In the genomic region with DNA sequence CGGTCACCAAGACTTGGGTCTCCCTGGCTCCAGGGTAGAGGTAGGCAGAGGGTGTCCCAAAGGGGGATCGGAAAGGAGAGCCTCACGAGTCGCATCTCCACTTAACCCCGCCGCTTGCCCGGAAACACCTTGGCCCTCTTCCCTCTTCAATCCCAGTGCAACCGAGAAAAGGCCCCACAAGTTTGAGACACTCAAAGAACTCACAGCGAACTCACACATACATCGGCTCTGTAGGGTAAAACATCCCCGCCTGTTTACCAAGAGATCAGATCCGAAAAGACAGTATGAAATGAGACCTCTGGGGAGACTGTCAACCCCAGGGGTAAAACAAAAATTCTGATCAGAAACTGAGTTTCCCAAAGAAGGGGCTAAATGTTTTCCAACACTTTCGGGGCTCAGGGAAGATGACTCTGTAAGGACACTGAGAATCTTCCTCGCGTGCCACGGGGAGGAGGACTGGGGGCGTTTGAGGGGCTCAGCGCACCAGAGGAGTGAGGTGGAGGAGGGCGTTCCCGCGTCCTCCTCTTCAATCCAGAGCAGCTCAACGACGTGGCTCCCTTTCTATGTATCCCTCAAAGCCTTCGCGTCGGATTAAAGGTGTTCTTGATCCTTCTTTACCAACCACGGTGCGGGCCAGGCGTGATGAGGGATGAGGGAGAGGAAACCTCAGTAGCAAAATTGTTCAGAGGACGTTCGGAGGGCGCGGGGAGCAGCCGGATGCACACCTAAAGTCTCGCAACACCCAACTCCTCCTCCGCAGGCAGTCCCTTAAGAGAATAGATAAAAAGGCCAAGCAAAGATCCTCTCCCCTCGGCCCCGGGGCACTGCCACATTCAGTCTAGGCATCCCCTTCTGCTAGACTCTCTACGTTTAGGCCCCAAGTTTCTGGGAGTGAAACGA, we compare ENCODE assay signal across 14 cellular contexts. TPM values are rescaled to one million over a fixed set of nuclear protein-coding genes. Genes with fewer than 3 reads are reported as not detected.
DNase-seq lines count a peak whose midpoint lies in the region; FAIRE-seq and TF ChIP-seq lines count a peak whose summit lies in the region.
"Had no signal": no experiment of that assay in that cellular context is flagged by ENCODE, and none has a peak within 500 bp of the region (broad histone marks: within the 10 kb centered on the region; RNA-seq: fewer than 3 reads in every experiment).

No MANE protein-coding gene starts in this region.

- H3F3A ChIP-seq in PC-9 (ENCODE audit: insufficient read depth, low read depth): no peaks in the 10 kb centered on the region

- no peak overlapping the region for H2BK15ac ChIP-seq in neuronal stem cell (ENCODE audit: low read length)

- no peak overlapping the region for H2BK12ac ChIP-seq in neuronal stem cell (ENCODE audit: low read length)

- no peaks in the 10 kb centered on the region for H3K9me2 ChIP-seq in PC-9 (ENCODE audit: insufficient read depth)

- no CpG with 5 or more reads among the region's 40 CpGs for WGBS in neuronal stem cell (ENCODE audit: extremely low coverage in 2 of 2, insufficient read length in 2 of 2, insufficient replicate concordance in 1 of 2), 2 donors

- no peak overlapping the region for H2BK5ac ChIP-seq in neuronal stem cell (ENCODE audit: low read length)

- H4K8ac ChIP-seq in neuronal stem cell (ENCODE audit: low read depth, low read length): no peak overlapping the region

- H2BK120ac ChIP-seq in neuronal stem cell (ENCODE audit: low read depth, low read length): no peak overlapping the region

- H3K4ac ChIP-seq in neuronal stem cell (ENCODE audit: low read length): no peak overlapping the region

- no peak for FAIRE-seq in RCC 7860 (lab: Jason Lieb, UNC)
- FAIRE-seq: TTC549 had no signal

- no peak overlapping the region for H4K91ac ChIP-seq in neuronal stem cell (ENCODE audit: low read depth, low read length, poor library complexity)

- peaks cover 48% of the 10 kb centered on the region for H3K79me2 ChIP-seq in PC-9 (ENCODE audit: low read depth)
- H3K79me2 ChIP-seq in fibroblast of lung (ENCODE audit: control insufficient read depth, insufficient read depth, low read length): peaks cover 90% of the 10 kb centered on the region

- POLR2A ChIA-PET in PC-9 (lab: Charles Lee; ENCODE audit: unreplicated experiment): interaction anchor here (0.6 kb wide), 1 partner anchor 15 kb away, joined by 3 read pairs; no protein-coding TSS in a partner anchor

- H3K79me1 ChIP-seq in neuronal stem cell (ENCODE audit: low read depth, low read length): no peaks in the 10 kb centered on the region

- H3K27ac ChIP-seq in PC-9: no peak overlapping the region
- peak overlapping the region; percentile 88 for H3K27ac ChIP-seq in fibroblast of lung (ENCODE audit: insufficient read depth, low read length)
- no peak overlapping the region for H3K27ac ChIP-seq in neuronal stem cell (replicated peaks; ENCODE audit: low read length)
- no peak overlapping the region for H3K27ac ChIP-seq in dorsolateral prefrontal cortex
- H3K27ac ChIP-seq: BLaER1 had no signal

- H3K4me2 ChIP-seq in PC-9: peak overlapping the region; percentile 56; the same call in 1 of the 2 replicates
- peak overlapping the region; percentile 88 for H3K4me2 ChIP-seq in fibroblast of lung (ENCODE audit: extremely low read depth, insufficient read depth, low read length)
- H3K4me2 ChIP-seq in neuronal stem cell (ENCODE audit: insufficient read depth, low read length, poor library complexity, severe bottlenecking): peak overlapping the region; percentile 95
- H3K4me2 ChIP-seq: BLaER1 had no signal

- H3K18ac ChIP-seq in neuronal stem cell (ENCODE audit: low read length): peak overlapping the region; percentile 61

- H3K4me1 ChIP-seq in PC-9 (replicated peaks; ENCODE audit: insufficient read depth): no peaks in the 10 kb centered on the region
- peaks cover 5% of the 10 kb centered on the region for H3K4me1 ChIP-seq in fibroblast of lung (ENCODE audit: control insufficient read depth, extremely low read depth, insufficient read depth, low read length)
- H3K4me1 ChIP-seq in neuronal stem cell (ENCODE audit: control insufficient read depth in 2 of 2, insufficient read depth in 1 of 2, low read depth in 1 of 2, low read length in 2 of 2): peaks cover 2 to 28% of the 10 kb centered on the region in 2 donors
- H3K4me1 ChIP-seq: BLaER1 had no signal

- intact Hi-C loops in PC-9 (cut with micrococcal nuclease; ENCODE audit: unreplicated experiment) (loop anchor here (10.0 kb wide), 3 partner anchors 289 to 561 kb away; no protein-coding TSS in a partner anchor), dorsolateral prefrontal cortex (cut with DNase I) (loop anchor here (2.0 to 5.0 kb wide), 3 partner anchors 263 to 559 kb away; no protein-coding TSS in a partner anchor)

- H3K27me3 ChIP-seq in PC-9 (ENCODE audit: insufficient read depth, low read depth) (no peaks in the 10 kb centered on the region), fibroblast of lung (ENCODE audit: control insufficient read depth, insufficient read depth, low read length) (no peaks in the 10 kb centered on the region), neuronal stem cell (ENCODE audit: control insufficient read depth in 3 of 3, insufficient read depth in 3 of 3, low read depth in 1 of 3, low read length in 3 of 3) (peaks cover 0 to 59% (median 27%) of the 10 kb centered on the region in 3 experiments), dorsolateral prefrontal cortex (peaks cover 0 to 17% (median 0%) of the 10 kb centered on the region in 45 donors)

- H3K9ac ChIP-seq in fibroblast of lung (ENCODE audit: insufficient read depth, low read length) (peak overlapping the region; percentile 51), neuronal stem cell (ENCODE audit: low read depth, low read length, poor library complexity) (no peak overlapping the region)
- H3K9ac ChIP-seq: BLaER1 had no signal

- peak overlapping the region; percentile 59 for H3K23ac ChIP-seq in neuronal stem cell (ENCODE audit: low read depth, low read length, poor library complexity)

- H4K20me1 ChIP-seq in PC-9 (ENCODE audit: insufficient read depth): no peaks in the 10 kb centered on the region
- no peaks in the 10 kb centered on the region for H4K20me1 ChIP-seq in fibroblast of lung (ENCODE audit: control insufficient read depth, extremely low read depth, insufficient read depth, low read length)

- H3K14ac ChIP-seq in neuronal stem cell (ENCODE audit: low read length): peak overlapping the region; percentile 63

- BruUV-seq in PC-9 (replicated peaks; lab: Mats Ljungman, UMichigan): no TSS peak

- peaks cover 4% of the 10 kb centered on the region; the same call in 1 of the 2 replicates for H3K36me3 ChIP-seq in PC-9 (ENCODE audit: low read depth)
- peaks cover 5% of the 10 kb centered on the region for H3K36me3 ChIP-seq in fibroblast of lung (ENCODE audit: control insufficient read depth, insufficient read depth, low read length)
- H3K36me3 ChIP-seq in neuronal stem cell (replicated peaks in 1 of 2; ENCODE audit: control insufficient read depth in 2 of 2, insufficient read depth in 2 of 2, low read length in 2 of 2): peaks cover 0 to 57% of the 10 kb centered on the region in 2 donors
- H3K36me3 ChIP-seq: BLaER1 had no signal

- TF ChIP-seq CTCF in PC-9 (conservative IDR thresholded peaks at IDR 0.05) (no peak), fibroblast of lung (conservative IDR thresholded peaks at IDR 0.05 in 1 of 2, IDR thresholded peaks at IDR 0.05 in 1 of 2; ENCODE audit: low read depth in 1 of 2, low read length in 2 of 2) (no peak), dorsolateral prefrontal cortex (IDR thresholded peaks at IDR 0.05 in 54 of 56, conservative IDR thresholded peaks at IDR 0.05 in 2 of 56; ENCODE audit: low read depth in 1 of 56, partially characterized antibody in 56 of 56) (no peak)

- H3K4me3 ChIP-seq in PC-9 (no peak overlapping the region), fibroblast of lung (replicated peaks in 1 of 4; ENCODE audit: control extremely low read depth in 1 of 4, insufficient read depth in 1 of 4, low read depth in 3 of 4, low read length in 4 of 4) (peak overlapping the region; percentile 59 to 91 (median 65)), neuronal stem cell (ENCODE audit: low read length in 2 of 2) (peak overlapping the region in 1 of 2 donors; percentile 78), dorsolateral prefrontal cortex (peak overlapping the region in 14 of 59 donors; percentile 6 to 71 (median 60))
- H3K4me3 ChIP-seq: BLaER1 had no signal

- H3K9me3 ChIP-seq in PC-9 (ENCODE audit: insufficient read depth, low read depth) (no peaks in the 10 kb centered on the region), fibroblast of lung (ENCODE audit: control insufficient read depth, insufficient read depth, low read depth, low read length) (no peaks in the 10 kb centered on the region), neuronal stem cell (replicated peaks in 1 of 2; ENCODE audit: control insufficient read depth in 2 of 2, insufficient read depth in 1 of 2, low read depth in 1 of 2, low read length in 2 of 2) (peaks cover 0 to 12% of the 10 kb centered on the region in 2 donors)

- CTCF ChIA-PET in PC-9 (lab: Charles Lee): interaction anchor here (0.6 kb wide), 1 partner anchor 629 kb away, joined by 5 read pairs; no protein-coding TSS in a partner anchor

- H2AFZ ChIP-seq in PC-9 (no peak overlapping the region), fibroblast of lung (ENCODE audit: low read length) (no peak overlapping the region), neuronal stem cell (ENCODE audit: low read length) (no peak overlapping the region)

- DNase-seq in ELF-1 (ENCODE audit: low read depth, low spot score) (peak; percentile 49), PC-9 (no peak), fibroblast of lung (ENCODE audit: low read depth in 2 of 2) (peak in 1 of 2 donors; percentile 27), neuronal stem cell (ENCODE audit: low spot score) (peak; percentile 27), RCC 7860 (ENCODE audit: low spot score) (no peak), dorsolateral prefrontal cortex (no peak), medulla oblongata (ENCODE audit: extremely low spot score) (no peak)
- no peak for DNase-seq in stimulated activated CD4-positive, alpha-beta T cell treated with anti-CD3 and anti-CD28 coated beads, Interleukin-4, amount 100 ng/mL, for 24 hours
- DNase-seq: activated naive CD8-positive, alpha-beta T cell treated with anti-CD3 and anti-CD28 coated beads for 36 hours; MM.1S; naive thymus-derived CD4-positive, alpha-beta T cell; NCI-H446 had no signal

- H2AK5ac ChIP-seq in neuronal stem cell (ENCODE audit: low read depth, low read length): no peak overlapping the region

RNA-seq across cellular contexts. Expression of gene WNT5A, which starts 3.7 kb away (rescaled TPM):
- total RNA-seq in PC-9 (2021) (146 and 174 TPM in 2 replicates), fibroblast of lung (52.6 and 117 TPM in 2 replicates), dorsolateral prefrontal cortex (10 to 100 TPM in 13 of 120 experiments, 1 to 10 TPM in 107; 3.3 to 13.3 (median 7.1) TPM)
- polyA plus RNA-seq in fibroblast of lung: 78.2 and 224 TPM in 2 replicates
- 53.9 and 150 TPM in 2 replicates for polyA plus RNA-seq in fibroblast of lung (2012)
- polyA minus RNA-seq in fibroblast of lung (ENCODE audit: low replicate concordance): 60.8 and 154 TPM in 2 replicates
- 1.7 TPM for polyA plus RNA-seq in neuronal stem cell (2013, experiment 1 of 2)
- 1.6 TPM for polyA plus RNA-seq in neuronal stem cell (2013, experiment 2 of 2)
- total RNA-seq: activated naive CD8-positive, alpha-beta T cell treated with anti-CD3 and anti-CD28 coated beads for 36 hours had no signal
- polyA plus RNA-seq: naive thymus-derived CD4-positive, alpha-beta T cell had no signal

Comparison
In these comparisons a context has a peak if more than half of its experiments do, and no peak if none do; other contexts are left out.
1. DNase-seq: peak in ELF-1 (single experiment) and neuronal stem cell (single experiment); none in PC-9 (0 of 2), RCC 7860 (single experiment), dorsolateral prefrontal cortex (0 of 10), stimulated activated CD4-positive, alpha-beta T cell treated with anti-CD3 and anti-CD28 coated beads, Interleukin-4, amount 100 ng/mL, for 24 hours (single experiment) and medulla oblongata (single experiment).
2. Peak in every context shown above with its lines, with median percentiles within 50 percentile points of each other: H3K4me2 ChIP-seq.